Comparison of ENCODE assay signal across 13 cellular contexts in genomic region chr9:37836386-37836785, GRCh38. TPM values are rescaled to one million over a fixed set of nuclear protein-coding genes. Genes with fewer than 3 reads are reported as not detected.
DNase-seq lines count a peak whose midpoint lies in the region; ATAC-seq and TF ChIP-seq lines count a peak whose summit lies in the region.
"Had no signal": no experiment of that assay in that cellular context is flagged by ENCODE, and none has a peak within 500 bp of the region (broad histone marks: within the 10 kb centered on the region; RNA-seq: fewer than 3 reads in every experiment).

No MANE protein-coding gene starts in this region.

- no peaks in the 10 kb centered on the region for H3K36me3 ChIP-seq in Caco-2 (ENCODE audit: control insufficient read depth, insufficient read depth, low read length)

- no peak overlapping the region for H3K27ac Mint-ChIP-seq in effector memory CD8-positive, alpha-beta T cell
- no peak overlapping the region for H3K27ac Mint-ChIP-seq in Caco-2 (ENCODE audit: unreplicated experiment)
- H3K27ac Mint-ChIP-seq: mesothelial cell of epicardium, WTC11 had no signal

- ATAC-seq in GM18868 (IDR thresholded peaks at IDR 0.05; ENCODE audit: unreplicated experiment), result peak; percentile 81
- ATAC-seq in HG02571 (IDR thresholded peaks at IDR 0.05; ENCODE audit: unreplicated experiment), result peak; percentile 79
- peak; percentile 91 for ATAC-seq in HG03520 (IDR thresholded peaks at IDR 0.05; ENCODE audit: unreplicated experiment)
- ATAC-seq in effector memory CD8-positive, alpha-beta T cell (replicated peaks), result no peak
- ATAC-seq: WTC11 had no signal

- H3K27me3 ChIP-seq in Caco-2 (replicated peaks; ENCODE audit: control insufficient read depth, insufficient read depth, low read length), result no peaks in the 10 kb centered on the region
- H3K27me3 ChIP-seq: BLaER1 treated with 17β-estradiol and CSF1 and Interleukin-3, amounts not matched to agents 10 nM and 100 nM; SJCRH30 had no signal

- intact Hi-C loops in Caco-2 (cut with micrococcal nuclease; ENCODE audit: unreplicated experiment), result no loop called here

- peaks cover 6 to 14% of the 10 kb centered on the region in 2 donors for H3K4me1 Mint-ChIP-seq in effector memory CD8-positive, alpha-beta T cell (ENCODE audit: low read depth in 2 of 2)
- no peaks in the 10 kb centered on the region for H3K4me1 Mint-ChIP-seq in Caco-2 (ENCODE audit: low read depth, unreplicated experiment)
- H3K4me1 Mint-ChIP-seq: mesothelial cell of epicardium, WTC11 had no signal

- H3K27me3 Mint-ChIP-seq in effector memory CD8-positive, alpha-beta T cell, result no peaks in the 10 kb centered on the region
- no peaks in the 10 kb centered on the region for H3K27me3 Mint-ChIP-seq in Caco-2 (ENCODE audit: insufficient read depth, unreplicated experiment)

- H3K9me3 ChIP-seq in Caco-2, result no peaks in the 10 kb centered on the region
- H3K9me3 ChIP-seq: BLaER1 treated with 17β-estradiol and CSF1 and Interleukin-3, amounts not matched to agents 10 nM and 100 nM; SJCRH30 had no signal

- H3K4me1 ChIP-seq in Caco-2, result no peaks in the 10 kb centered on the region
- H3K4me1 ChIP-seq: SJCRH30 had no signal

- CTCF ChIA-PET in GM10248 (lab: Yijun Ruan, JAX), result no interaction called here
- CTCF ChIA-PET in Caco-2 (lab: Charles Lee), result no interaction called here

- peak; percentile 61 for DNase-seq in GM10248 (ENCODE audit: extremely low spot score)
- DNase-seq in effector memory CD8-positive, alpha-beta T cell, result no peak
- DNase-seq in glomerular visceral epithelial cell (ENCODE audit: extremely low spot score), result no peak
- DNase-seq in OCI-M2 (lab: John Stamatoyannopoulos, UW; ENCODE audit: unreplicated experiment), result no peak
- no peak for DNase-seq in Caco-2
- DNase-seq: hippocampal formation, SJCRH30 had no signal

- POLR2A ChIA-PET in GM10248 (lab: Yijun Ruan, JAX) (no interaction called here), Caco-2 (lab: Charles Lee) (no interaction called here)

- TF ChIP-seq CTCF in GM10248 (IDR thresholded peaks at IDR 0.05; ENCODE audit: control extremely low read depth, extremely low read depth, low read depth, missing control alignments), result no peak
- no peak for TF ChIP-seq CTCF in Caco-2 (IDR thresholded peaks at IDR 0.05; ENCODE audit: insufficient read depth in 1 of 2, low read depth in 1 of 2, low read length in 1 of 2, severe bottlenecking in 1 of 2, unreplicated experiment in 1 of 2)

- peaks cover 19% of the 10 kb centered on the region for H3K36me3 Mint-ChIP-seq in effector memory CD8-positive, alpha-beta T cell (ENCODE audit: insufficient read depth)
- H3K36me3 Mint-ChIP-seq in Caco-2 (ENCODE audit: insufficient read depth, unreplicated experiment), result no peaks in the 10 kb centered on the region
- H3K36me3 Mint-ChIP-seq: WTC11 had no signal

- H3K9me3 Mint-ChIP-seq in effector memory CD8-positive, alpha-beta T cell, result no peaks in the 10 kb centered on the region
- no peaks in the 10 kb centered on the region for H3K9me3 Mint-ChIP-seq in Caco-2 (ENCODE audit: unreplicated experiment)
- H3K9me3 Mint-ChIP-seq: mesothelial cell of epicardium, WTC11 had no signal

- no TSS peak for BruUV-seq in Caco-2 (replicated peaks; lab: Mats Ljungman, UMichigan)

- no peak overlapping the region for H3K4me3 ChIP-seq in Caco-2 (ENCODE audit: low read depth, low read length)
- H3K4me3 ChIP-seq: BLaER1 treated with 17β-estradiol and CSF1 and Interleukin-3, amounts not matched to agents 10 nM and 100 nM; SJCRH30 had no signal

- no peak overlapping the region for H3K4me3 Mint-ChIP-seq in effector memory CD8-positive, alpha-beta T cell
- no peak overlapping the region for H3K4me3 Mint-ChIP-seq in Caco-2 (ENCODE audit: unreplicated experiment)
- H3K4me3 Mint-ChIP-seq: mesothelial cell of epicardium, WTC11 had no signal

RNA-seq across cellular contexts. Expression of gene DCAF10, which starts 35.8 kb away (rescaled TPM):
- 11.4 and 13.5 TPM in 2 replicates for total RNA-seq in Caco-2 (2022)

RNA-seq across cellular contexts. Expression of gene EXOSC3, which starts 51.5 kb away (rescaled TPM):
- total RNA-seq in Caco-2 (2022), result 60.3 and 70.6 TPM in 2 replicates
